ENCODE assay signal across 2 cellular contexts in the genomic region with DNA sequence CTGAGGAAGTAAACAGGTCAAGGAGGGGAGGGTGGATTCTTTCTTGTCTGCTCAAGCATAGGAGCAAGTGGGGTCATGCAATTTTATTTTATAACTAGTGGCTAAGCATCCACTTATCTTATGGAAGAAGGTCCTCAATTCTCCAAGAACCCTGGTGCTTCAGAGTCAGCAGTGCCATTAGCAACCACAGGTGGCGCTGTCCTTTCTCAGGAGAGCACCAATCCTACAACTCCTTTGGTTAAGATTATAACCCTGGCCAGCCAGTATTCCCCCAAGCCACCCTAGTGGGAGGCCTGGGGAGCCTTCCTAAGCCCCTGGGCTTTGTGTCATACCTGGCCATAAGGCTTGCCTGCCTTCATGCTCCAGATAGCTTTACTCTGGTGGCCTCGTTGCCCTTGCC.
TF ChIP-seq lines count a peak whose summit lies in the region.

No MANE protein-coding gene starts in this region.

TF ChIP-seq in SK-N-SH, 30 proteins besides CTCF, POLR2A, EP300 and RAD21 (continued from another document):
- TF ChIP-seq, protein P1, sequence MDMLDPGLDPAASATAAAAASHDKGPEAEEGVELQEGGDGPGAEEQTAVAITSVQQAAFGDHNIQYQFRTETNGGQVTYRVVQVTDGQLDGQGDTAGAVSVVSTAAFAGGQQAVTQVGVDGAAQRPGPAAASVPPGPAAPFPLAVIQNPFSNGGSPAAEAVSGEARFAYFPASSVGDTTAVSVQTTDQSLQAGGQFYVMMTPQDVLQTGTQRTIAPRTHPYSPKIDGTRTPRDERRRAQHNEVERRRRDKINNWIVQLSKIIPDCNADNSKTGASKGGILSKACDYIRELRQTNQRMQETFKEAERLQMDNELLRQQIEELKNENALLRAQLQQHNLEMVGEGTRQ (IDR thresholded peaks at IDR 0.05; ENCODE audit: borderline replicate concordance, low read depth, low read length), result no peak
- TF ChIP-seq GATA2 (CRISPR knock-in tag; IDR thresholded peaks at IDR 0.05), result no peak
- TF ChIP-seq TCF12 (IDR thresholded peaks at IDR 0.05), result no peak
- no peak for TF ChIP-seq CHD2 (IDR thresholded peaks at IDR 0.05; ENCODE audit: low read length, partially characterized antibody)
- TF ChIP-seq TEAD4 (IDR thresholded peaks at IDR 0.05; ENCODE audit: borderline replicate concordance, insufficient read depth), result no peak

TF ChIP-seq in SK-N-SH treated with all-trans-retinoic acid at 6 μM for 48 hours, 23 proteins besides CTCF, POLR2A, EP300 and RAD21 (continued from another document):
- TF ChIP-seq, protein P2, sequence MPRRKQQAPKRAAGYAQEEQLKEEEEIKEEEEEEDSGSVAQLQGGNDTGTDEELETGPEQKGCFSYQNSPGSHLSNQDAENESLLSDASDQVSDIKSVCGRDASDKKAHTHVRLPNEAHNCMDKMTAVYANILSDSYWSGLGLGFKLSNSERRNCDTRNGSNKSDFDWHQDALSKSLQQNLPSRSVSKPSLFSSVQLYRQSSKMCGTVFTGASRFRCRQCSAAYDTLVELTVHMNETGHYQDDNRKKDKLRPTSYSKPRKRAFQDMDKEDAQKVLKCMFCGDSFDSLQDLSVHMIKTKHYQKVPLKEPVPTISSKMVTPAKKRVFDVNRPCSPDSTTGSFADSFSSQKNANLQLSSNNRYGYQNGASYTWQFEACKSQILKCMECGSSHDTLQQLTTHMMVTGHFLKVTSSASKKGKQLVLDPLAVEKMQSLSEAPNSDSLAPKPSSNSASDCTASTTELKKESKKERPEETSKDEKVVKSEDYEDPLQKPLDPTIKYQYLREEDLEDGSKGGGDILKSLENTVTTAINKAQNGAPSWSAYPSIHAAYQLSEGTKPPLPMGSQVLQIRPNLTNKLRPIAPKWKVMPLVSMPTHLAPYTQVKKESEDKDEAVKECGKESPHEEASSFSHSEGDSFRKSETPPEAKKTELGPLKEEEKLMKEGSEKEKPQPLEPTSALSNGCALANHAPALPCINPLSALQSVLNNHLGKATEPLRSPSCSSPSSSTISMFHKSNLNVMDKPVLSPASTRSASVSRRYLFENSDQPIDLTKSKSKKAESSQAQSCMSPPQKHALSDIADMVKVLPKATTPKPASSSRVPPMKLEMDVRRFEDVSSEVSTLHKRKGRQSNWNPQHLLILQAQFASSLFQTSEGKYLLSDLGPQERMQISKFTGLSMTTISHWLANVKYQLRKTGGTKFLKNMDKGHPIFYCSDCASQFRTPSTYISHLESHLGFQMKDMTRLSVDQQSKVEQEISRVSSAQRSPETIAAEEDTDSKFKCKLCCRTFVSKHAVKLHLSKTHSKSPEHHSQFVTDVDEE (CRISPR knock-in tag; IDR thresholded peaks at IDR 0.05), result no peak
- TF ChIP-seq CSDC2 (CRISPR knock-in tag; IDR thresholded peaks at IDR 0.05) (no peak), ZNF565 (CRISPR knock-in tag; conservative IDR thresholded peaks at IDR 0.05; ENCODE audit: low read depth) (no peak), TCF4 (CRISPR knock-in tag; IDR thresholded peaks at IDR 0.05; ENCODE audit: borderline replicate concordance) (no peak)
